ENCODE assay signal across 30 cellular contexts in genomic region chr4:24102621-24103020, GRCh38.
"Had no signal": no experiment of that assay in that cellular context is flagged by ENCODE, and none has a peak within 500 bp of the region (broad histone marks: within the 10 kb centered on the region; RNA-seq: fewer than 3 reads in every experiment).

No MANE protein-coding gene starts in this region.

- DNase-seq: activated B cell treated with CpG ODN at 0.5 μM for 24 hours; activated CD4-positive, alpha-beta T cell treated with anti-CD3 and anti-CD28 coated beads for 48 hours; activated CD4-positive, alpha-beta T cell treated with anti-CD3 and anti-CD28 coated beads, Interleukin-2, amount 50 U/mL, for 1 hour; activated CD4-positive, alpha-beta T cell treated with anti-CD3 and anti-CD28 coated beads, Interleukin-2, amount 50 U/mL, for 48 hours; activated CD8-positive, alpha-beta memory T cell treated with anti-CD3 and anti-CD28 coated beads for 24 hours; activated CD8-positive, alpha-beta T cell treated with anti-CD3 and anti-CD28 coated beads for 36 hours; activated effector memory CD4-positive, alpha-beta T cell treated with Interleukin-2 at 50 U/mL for 16 hours; activated gamma-delta T cell treated with Interleukin-2 at 50 U/mL for 16 hours; activated naive CD4-positive, alpha-beta T cell treated with Interleukin-2 at 50 U/mL for 16 hours; activated naive CD8-positive, alpha-beta T cell treated with anti-CD3 and anti-CD28 coated beads for 36 hours; activated naive CD8-positive, alpha-beta T cell treated with anti-CD3 and anti-CD28 coated beads, Interleukin-2, amount 50 U/mL, for 24 hours; activated T-cell treated with anti-CD3 and anti-CD28 coated beads, Interleukin-2, amount 50 U/mL, for 4 hours; adrenal gland; aorta; central memory CD4-positive, alpha-beta T cell; cerebellar nuclear complex; colonic mucosa; effector CD8-positive, alpha-beta T cell; esophagus squamous epithelium; foreskin melanocyte; T-helper 1 cell; T-helper 17 cell; T1000; WERI-Rb-1 had no signal

- H3K4me3 ChIP-seq: adrenal gland, breast epithelium, cardiac muscle cell, colonic mucosa, esophagus squamous epithelium, gastroesophageal sphincter had no signal

- H3K4me1 ChIP-seq: adrenal gland, breast epithelium, colonic mucosa had no signal

- H3K36me3 ChIP-seq: adrenal gland, breast epithelium, cardiac muscle cell, colonic mucosa, esophagus squamous epithelium, gastroesophageal sphincter, WERI-Rb-1 had no signal

- H3K27ac ChIP-seq: adrenal gland, breast epithelium, cardiac muscle cell, colonic mucosa, epithelial cell of prostate, WERI-Rb-1 had no signal

- H3K27me3 ChIP-seq: adrenal gland, breast epithelium, cardiac muscle cell, colonic mucosa, esophagus squamous epithelium, gastroesophageal sphincter had no signal

- H3K9me3 ChIP-seq: adrenal gland, breast epithelium, colonic mucosa, esophagus squamous epithelium, gastroesophageal sphincter had no signal

- ATAC-seq: activated CD4-positive, CD25-positive, alpha-beta regulatory T cell treated with anti-CD3 and anti-CD28 coated beads, Interleukin-2, amount 50 U/mL, for 24 hours; activated CD8-positive, alpha-beta T cell treated with anti-CD3 and anti-CD28 coated beads for 36 hours; activated naive CD8-positive, alpha-beta T cell treated with anti-CD3 and anti-CD28 coated beads, Interleukin-2, amount 50 U/mL, for 24 hours; activated T-cell treated with anti-CD3 and anti-CD28 coated beads, Interleukin-2, amount 50 U/mL, for 4 hours; activated T-helper 17 cell treated with anti-CD3 and anti-CD28 coated beads, Interleukin-2, amount 50 U/mL, for 72 hours; gastroesophageal sphincter; T-helper 17 cell had no signal
